1 cellular context compared by ENCODE assay signal in the genomic region with DNA sequence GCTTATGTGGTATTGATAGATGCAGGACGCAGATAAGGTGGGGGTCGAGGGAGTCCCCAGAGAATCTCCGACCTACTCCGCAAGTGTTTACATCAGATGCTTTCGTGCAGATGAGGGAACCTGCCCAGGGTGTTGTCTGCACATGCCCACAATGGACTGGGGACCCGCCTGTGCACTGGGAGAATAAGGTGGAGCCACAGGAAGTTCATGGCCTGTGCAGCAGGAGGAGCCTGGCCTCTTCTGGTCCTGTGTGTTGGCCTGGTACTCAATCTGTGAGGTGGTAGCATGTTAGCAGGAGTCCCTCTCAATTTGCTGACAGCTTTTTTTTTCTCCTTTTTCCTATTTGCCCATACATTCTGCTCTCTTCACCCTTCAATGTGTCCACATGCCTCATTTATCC.
TF ChIP-seq lines count a peak whose summit lies in the region.

No MANE protein-coding gene starts in this region.

TF ChIP-seq in HCT116, 20 proteins besides CTCF, POLR2A, EP300 and RAD21:
- TF ChIP-seq ZNF274 (IDR thresholded peaks at IDR 0.05; ENCODE audit: low read depth, low read length) (no peak), SIN3A (IDR thresholded peaks at IDR 0.05; ENCODE audit: low read depth) (no peak), TCF7L2 (IDR thresholded peaks at IDR 0.05; ENCODE audit: borderline replicate concordance, extremely low read depth, insufficient read depth, insufficient read length) (no peak), EZH2phosphoT487 (IDR thresholded peaks at IDR 0.05; ENCODE audit: borderline replicate concordance) (no peak), JUND (IDR thresholded peaks at IDR 0.05) (no peak), CBX3 (IDR thresholded peaks at IDR 0.05; ENCODE audit: low read depth) (no peak), ZFX (IDR thresholded peaks at IDR 0.05) (no peak), MAX (IDR thresholded peaks at IDR 0.05) (no peak), FOSL1 (IDR thresholded peaks at IDR 0.05; ENCODE audit: low read depth) (no peak)
- TF ChIP-seq, protein P1, sequence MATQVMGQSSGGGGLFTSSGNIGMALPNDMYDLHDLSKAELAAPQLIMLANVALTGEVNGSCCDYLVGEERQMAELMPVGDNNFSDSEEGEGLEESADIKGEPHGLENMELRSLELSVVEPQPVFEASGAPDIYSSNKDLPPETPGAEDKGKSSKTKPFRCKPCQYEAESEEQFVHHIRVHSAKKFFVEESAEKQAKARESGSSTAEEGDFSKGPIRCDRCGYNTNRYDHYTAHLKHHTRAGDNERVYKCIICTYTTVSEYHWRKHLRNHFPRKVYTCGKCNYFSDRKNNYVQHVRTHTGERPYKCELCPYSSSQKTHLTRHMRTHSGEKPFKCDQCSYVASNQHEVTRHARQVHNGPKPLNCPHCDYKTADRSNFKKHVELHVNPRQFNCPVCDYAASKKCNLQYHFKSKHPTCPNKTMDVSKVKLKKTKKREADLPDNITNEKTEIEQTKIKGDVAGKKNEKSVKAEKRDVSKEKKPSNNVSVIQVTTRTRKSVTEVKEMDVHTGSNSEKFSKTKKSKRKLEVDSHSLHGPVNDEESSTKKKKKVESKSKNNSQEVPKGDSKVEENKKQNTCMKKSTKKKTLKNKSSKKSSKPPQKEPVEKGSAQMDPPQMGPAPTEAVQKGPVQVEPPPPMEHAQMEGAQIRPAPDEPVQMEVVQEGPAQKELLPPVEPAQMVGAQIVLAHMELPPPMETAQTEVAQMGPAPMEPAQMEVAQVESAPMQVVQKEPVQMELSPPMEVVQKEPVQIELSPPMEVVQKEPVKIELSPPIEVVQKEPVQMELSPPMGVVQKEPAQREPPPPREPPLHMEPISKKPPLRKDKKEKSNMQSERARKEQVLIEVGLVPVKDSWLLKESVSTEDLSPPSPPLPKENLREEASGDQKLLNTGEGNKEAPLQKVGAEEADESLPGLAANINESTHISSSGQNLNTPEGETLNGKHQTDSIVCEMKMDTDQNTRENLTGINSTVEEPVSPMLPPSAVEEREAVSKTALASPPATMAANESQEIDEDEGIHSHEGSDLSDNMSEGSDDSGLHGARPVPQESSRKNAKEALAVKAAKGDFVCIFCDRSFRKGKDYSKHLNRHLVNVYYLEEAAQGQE (IDR thresholded peaks at IDR 0.05; ENCODE audit: low read depth) = no peak
